ENCODE assay signal across 20 cellular contexts in the genomic region with DNA sequence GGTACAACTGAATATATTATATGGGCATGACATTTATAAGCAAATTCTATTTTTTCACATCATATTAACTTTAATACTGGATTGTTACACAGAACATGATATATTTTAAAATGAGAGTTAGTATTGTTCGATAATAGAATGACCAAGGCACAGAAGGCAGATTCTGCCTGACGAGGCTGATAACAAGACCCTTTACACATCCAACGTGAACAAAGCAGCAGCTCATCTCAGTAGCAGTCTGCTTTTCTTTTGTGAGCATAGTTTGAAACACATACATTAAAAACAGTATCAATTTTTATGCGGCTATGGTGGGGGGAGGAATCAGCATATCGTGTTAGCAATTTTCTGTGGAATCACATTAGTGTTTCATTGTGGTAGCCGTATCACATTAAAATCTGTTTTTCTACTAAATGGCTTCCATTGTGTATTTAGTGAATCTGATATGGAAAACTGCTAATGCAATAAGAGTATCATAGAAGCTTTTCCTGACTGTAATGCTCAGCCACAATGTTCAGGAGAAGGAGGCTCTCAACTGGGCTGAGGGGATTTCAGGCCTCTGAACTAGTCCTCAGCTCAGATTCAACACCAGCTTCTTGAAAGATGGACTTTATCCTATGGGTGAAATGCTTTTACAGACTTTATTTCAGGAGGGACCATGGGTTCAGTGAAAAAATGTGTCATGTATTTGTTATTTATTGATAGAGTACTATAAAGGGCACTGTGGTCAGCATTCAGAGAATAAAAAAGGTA. TPM values are rescaled to one million over a fixed set of nuclear protein-coding genes. Genes with fewer than 3 reads are reported as not detected.
DNase-seq lines count a peak whose midpoint lies in the region; ATAC-seq and TF ChIP-seq lines count a peak whose summit lies in the region.
"Had no signal": no experiment of that assay in that cellular context is flagged by ENCODE, and none has a peak within 500 bp of the region (broad histone marks: within the 10 kb centered on the region; RNA-seq: fewer than 3 reads in every experiment).

No MANE protein-coding gene starts in this region.

- H2AK9ac ChIP-seq in IMR-90 (replicated peaks; ENCODE audit: low read depth, low read length, poor library complexity) = no peak overlapping the region

- CTCF ChIA-PET in A673 (lab: Charles Lee) (interaction anchor here (0.5 kb wide), 1 partner anchor 33 kb away, joined by 3 read pairs; no protein-coding TSS in a partner anchor), IMR-90 (lab: Yijun Ruan, JAX) (interaction anchor here (1.5 kb wide), 1 partner anchor 25 kb away, joined by 3 read pairs; no protein-coding TSS in a partner anchor)

- H3K27ac ChIP-seq in A673 (ENCODE audit: low read depth, low read length, poor library complexity, severe bottlenecking) (peak overlapping the region; percentile 73), IMR-90 (ENCODE audit: insufficient read depth, low read length) (no peak overlapping the region), WERI-Rb-1 (peak overlapping the region; percentile 26; the same call in 1 of the 2 replicates)
- H3K27ac ChIP-seq: adrenal gland, breast epithelium, neutrophil, right atrium auricular region had no signal

- no peak overlapping the region for H3K9ac ChIP-seq in IMR-90 (ENCODE audit: low read depth, low read length)

- H3K9me3 Mint-ChIP-seq in nephron progenitor cell = no peaks in the 10 kb centered on the region
- H3K9me3 Mint-ChIP-seq in activated naive CD8-positive, alpha-beta T cell treated with anti-CD3 and anti-CD28 coated beads, Interleukin-2, amount 50 U/mL, for 24 hours = no peaks in the 10 kb centered on the region
- H3K9me3 Mint-ChIP-seq: CD4-positive, alpha-beta T cell; T-helper 1 cell treated with Interleukin-12 subunit alpha and Interleukin-12 subunit beta and Interleukin-4 antibody, amounts not matched to agents 30 μg/mL and 1 μg/mL, for 36 hours had no signal

- no peak for ATAC-seq in IMR-90 (ENCODE audit: low read depth)
- no peak for ATAC-seq in activated naive CD8-positive, alpha-beta T cell treated with anti-CD3 and anti-CD28 coated beads, Interleukin-2, amount 50 U/mL, for 24 hours
- ATAC-seq: GM12878 had no signal

- H2BK20ac ChIP-seq in IMR-90 (ENCODE audit: low read depth, low read length) = no peak overlapping the region

- H3K27me3 ChIP-seq in A673 (replicated peaks; ENCODE audit: insufficient read depth, low read depth, low read length, poor library complexity) (no peaks in the 10 kb centered on the region), IMR-90 (ENCODE audit: control insufficient read depth, insufficient read depth, low read length) (no peaks in the 10 kb centered on the region), WERI-Rb-1 (ENCODE audit: insufficient read depth, low read depth, severe bottlenecking) (no peaks in the 10 kb centered on the region)
- H3K27me3 ChIP-seq: adrenal gland, breast epithelium, right atrium auricular region had no signal

- H2BK5ac ChIP-seq in IMR-90 (ENCODE audit: low read depth, low read length, poor library complexity, severe bottlenecking) = no peak overlapping the region

- peaks cover 18 to 53% of the 10 kb centered on the region in 2 experiments for H3K79me1 ChIP-seq in IMR-90 (ENCODE audit: low read depth in 1 of 2, low read length in 2 of 2)

- no peak overlapping the region for H3K14ac ChIP-seq in IMR-90 (replicated peaks; ENCODE audit: low read depth, low read length)

- no CpG with 5 or more reads among the region's 6 CpGs for WGBS in IMR-90 (ENCODE audit: extremely low coverage in 2 of 2, insufficient read length in 1 of 2), 2 experiments

- no peak overlapping the region for H2BK15ac ChIP-seq in IMR-90 (ENCODE audit: low read depth, low read length)

- BruUV-seq in A673 (replicated peaks; lab: Mats Ljungman, UMichigan) (no TSS peak), IMR-90 (replicated peaks; lab: Mats Ljungman, UMichigan) (no TSS peak)

- H3K4me3 Mint-ChIP-seq in nephron progenitor cell = peak overlapping the region; percentile 93
- no peak overlapping the region for H3K4me3 Mint-ChIP-seq in activated naive CD8-positive, alpha-beta T cell treated with anti-CD3 and anti-CD28 coated beads, Interleukin-2, amount 50 U/mL, for 24 hours
- H3K4me3 Mint-ChIP-seq: CD4-positive, alpha-beta T cell; T-helper 1 cell treated with Interleukin-12 subunit alpha and Interleukin-12 subunit beta and Interleukin-4 antibody, amounts not matched to agents 30 μg/mL and 1 μg/mL, for 36 hours had no signal

- H3K4me1 Mint-ChIP-seq in nephron progenitor cell = peaks cover 51% of the 10 kb centered on the region
- H3K4me1 Mint-ChIP-seq in activated naive CD8-positive, alpha-beta T cell treated with anti-CD3 and anti-CD28 coated beads, Interleukin-2, amount 50 U/mL, for 24 hours = peaks cover 4% of the 10 kb centered on the region

- H2AFZ ChIP-seq in IMR-90 (replicated peaks; ENCODE audit: low read length, poor library complexity) = no peak overlapping the region

- no peak for TF ChIP-seq POLR2A in IMR-90 (IDR thresholded peaks at IDR 0.05; ENCODE audit: low read depth, low read length)

- in situ Hi-C loops in IMR-90 (cut with MboI; ENCODE audit: low sequenced_read_pairs) = no loop called here

- peaks cover 13% of the 10 kb centered on the region for H3K9me1 ChIP-seq in IMR-90 (ENCODE audit: insufficient read depth, low read length)

- no peak overlapping the region for H3K27ac Mint-ChIP-seq in nephron progenitor cell
- H3K27ac Mint-ChIP-seq in activated naive CD8-positive, alpha-beta T cell treated with anti-CD3 and anti-CD28 coated beads, Interleukin-2, amount 50 U/mL, for 24 hours = no peak overlapping the region
- H3K27ac Mint-ChIP-seq: CD4-positive, alpha-beta T cell; T-helper 1 cell treated with Interleukin-12 subunit alpha and Interleukin-12 subunit beta and Interleukin-4 antibody, amounts not matched to agents 30 μg/mL and 1 μg/mL, for 36 hours had no signal

- no peak for TF ChIP-seq CTCF in A673 (conservative IDR thresholded peaks at IDR 0.05; ENCODE audit: low read depth, low read length)
- TF ChIP-seq CTCF in IMR-90 (conservative IDR thresholded peaks at IDR 0.05; ENCODE audit: low read depth, low read length) = no peak
- TF ChIP-seq CTCF in WERI-Rb-1 (IDR thresholded peaks at IDR 0.05; ENCODE audit: low read depth, low read length) = no peak
- TF ChIP-seq CTCF in nephron progenitor cell (IDR thresholded peaks at IDR 0.05) = no peak

- no peak overlapping the region for H3K56ac ChIP-seq in IMR-90 (ENCODE audit: extremely low read depth, insufficient read depth, low read length)

- POLR2A ChIA-PET in A673 (lab: Charles Lee; ENCODE audit: low non-redundant PET) (interaction anchor here (0.6 kb wide), 1 partner anchor 74 kb away, joined by 22 read pairs; no protein-coding TSS in a partner anchor), IMR-90 (lab: Charles Lee; ENCODE audit: unreplicated experiment) (interaction anchor here (0.6 kb wide), 1 partner anchor 1507 kb away, joined by 17 read pairs; no protein-coding TSS in a partner anchor)

- H3K9me3 ChIP-seq in A673 (ENCODE audit: low read depth, low read length, poor library complexity, severe bottlenecking) (no peaks in the 10 kb centered on the region), IMR-90 (ENCODE audit: control insufficient read depth, insufficient read depth, low read length) (no peaks in the 10 kb centered on the region), WERI-Rb-1 (ENCODE audit: severe bottlenecking) (no peaks in the 10 kb centered on the region)
- H3K9me3 ChIP-seq: adrenal gland, breast epithelium, neutrophil, right atrium auricular region had no signal

- no peak overlapping the region for H3K4me2 ChIP-seq in IMR-90 (ENCODE audit: low read depth, low read length)

- H2BK120ac ChIP-seq in IMR-90 (ENCODE audit: low read depth, low read length) = no peak overlapping the region

- no peak overlapping the region for H4K8ac ChIP-seq in IMR-90 (ENCODE audit: low read depth in 2 of 2, low read length in 2 of 2)

- H3K18ac ChIP-seq in IMR-90 (ENCODE audit: low read depth, low read length) = no peak overlapping the region

- H3K4me1 ChIP-seq in A673 (ENCODE audit: insufficient read depth, low read length, poor library complexity, severe bottlenecking) = peaks cover 65% of the 10 kb centered on the region
- peaks cover 8% of the 10 kb centered on the region for H3K4me1 ChIP-seq in IMR-90 (ENCODE audit: control insufficient read depth, insufficient read depth, low read length)
- H3K4me1 ChIP-seq: breast epithelium had no signal

- H3K27me3 Mint-ChIP-seq in nephron progenitor cell (ENCODE audit: low read depth, poor library complexity) = peaks cover 6% of the 10 kb centered on the region
- H3K27me3 Mint-ChIP-seq in activated naive CD8-positive, alpha-beta T cell treated with anti-CD3 and anti-CD28 coated beads, Interleukin-2, amount 50 U/mL, for 24 hours = peaks cover 56% of the 10 kb centered on the region

- H4K91ac ChIP-seq in IMR-90 (ENCODE audit: insufficient read depth, low read depth, low read length) = 0 out of 2 replicates have a peak overlapping the region, but pooled peaks have one; percentile 35

- no peak overlapping the region for H3K4me3 ChIP-seq in A673 (ENCODE audit: low read depth, low read length, poor library complexity, severe bottlenecking)
- no peak overlapping the region for H3K4me3 ChIP-seq in IMR-90 (ENCODE audit: insufficient read depth, low read depth, low read length)
- no peak overlapping the region for H3K4me3 ChIP-seq in WERI-Rb-1 (ENCODE audit: low read depth, low read length)
- H3K4me3 ChIP-seq: adrenal gland, breast epithelium, GM12878, right atrium auricular region had no signal

- intact Hi-C loops in A673 (cut with micrococcal nuclease; ENCODE audit: unreplicated experiment) (loop anchor here (5.0 kb wide), 1 partner anchor 59 kb away; no protein-coding TSS in a partner anchor), IMR-90 (cut with micrococcal nuclease) (loop anchor here (5.0 kb wide), 1 partner anchor 34 kb away; no protein-coding TSS in a partner anchor), cardiac septum (cut with DNase I) (loop anchor here (5.0 kb wide), 1 partner anchor 54 kb away; no protein-coding TSS in a partner anchor)

- H3K23ac ChIP-seq in IMR-90 (ENCODE audit: low read depth, low read length) = peak overlapping the region; percentile 66; the same call in 1 of the 2 replicates

- peaks cover 5% of the 10 kb centered on the region; the same call in 1 of the 2 replicates for H4K20me1 ChIP-seq in IMR-90 (ENCODE audit: insufficient read depth, low read length)

- TF ChIP-seq RAD21 in IMR-90 (IDR thresholded peaks at IDR 0.05; ENCODE audit: low read length) = no peak

- H2AK5ac ChIP-seq in IMR-90 (ENCODE audit: low read depth, low read length) = no peak overlapping the region; the same call in 1 of the 2 replicates

- H4K5ac ChIP-seq in IMR-90 (ENCODE audit: low read depth, low read length) = no peak overlapping the region

- DNase-seq in A673 (ENCODE audit: low spot score) (no peak), IMR-90 (no peak), WERI-Rb-1 (no peak), nephron progenitor cell (no peak), occipital lobe (lab: John Stamatoyannopoulos, UW) (no peak), cardiac septum (ENCODE audit: low spot score) (no peak)
- DNase-seq in activated naive CD8-positive, alpha-beta T cell treated with anti-CD3 and anti-CD28 coated beads, Interleukin-2, amount 50 U/mL, for 24 hours = no peak
- DNase-seq: activated CD4-positive, alpha-beta T cell treated with anti-CD3 and anti-CD28 coated beads, Interleukin-2, amount 50 U/mL, for 1 hour; activated gamma-delta T cell; adrenal gland; CD4-positive, alpha-beta T cell; NCI-H2029; NCI-H524; SHP77 treated with DMSO at 0.1 percent for 48 hours; stimulated activated CD4-positive, alpha-beta T cell treated with anti-CD3 and anti-CD28 coated beads, Interleukin-15, amount 100 ng/mL, for 24 hours had no signal

- dilution Hi-C loops in IMR-90 (cut with HindIII; ENCODE audit: low sequenced_read_pairs, unreplicated experiment) = no loop called here

- peaks cover 4% of the 10 kb centered on the region for H3K36me3 Mint-ChIP-seq in nephron progenitor cell (ENCODE audit: low read depth)
- H3K36me3 Mint-ChIP-seq in activated naive CD8-positive, alpha-beta T cell treated with anti-CD3 and anti-CD28 coated beads, Interleukin-2, amount 50 U/mL, for 24 hours (ENCODE audit: low read depth) = no peaks in the 10 kb centered on the region

- H3K36me3 ChIP-seq in A673 (ENCODE audit: insufficient read depth, low read length, poor library complexity, severe bottlenecking) (no peaks in the 10 kb centered on the region), IMR-90 (ENCODE audit: control insufficient read depth, insufficient read depth, low read length) (no peaks in the 10 kb centered on the region), WERI-Rb-1 (no peaks in the 10 kb centered on the region)
- H3K36me3 ChIP-seq: adrenal gland, breast epithelium, neutrophil, right atrium auricular region had no signal

- no peak overlapping the region for H3K4ac ChIP-seq in IMR-90 (ENCODE audit: low read depth, low read length)

RNA-seq across cellular contexts. Expression of a gene that starts 4.0 kb away (rescaled TPM):
- total RNA-seq in A673 (2021) (23.3 and 24.6 TPM in 2 replicates), IMR-90 (2012; rRNA removed) (4.8 and 5.8 TPM in 2 replicates), occipital lobe (20.1 TPM), cardiac septum (11.5 TPM)
- polyA plus RNA-seq in IMR-90 (2012; rRNA removed) = 2.7 and 3.2 TPM in 2 replicates
- 1.4 and 4.5 TPM in 2 replicates for polyA plus RNA-seq in IMR-90 (2012; cell fraction: cytosol; rRNA removed)
- polyA plus RNA-seq in IMR-90 (2012; cell fraction: nucleus; rRNA removed; ENCODE audit: low replicate concordance) = 2.5 and 4.0 TPM in 2 replicates
- total RNA-seq: CD4-positive, alpha-beta T cell; GM12878 had no signal
